ENCODE assay signal across 7 cellular contexts in genomic region chr7:104208421-104208780, GRCh38.
DNase-seq lines count a peak whose midpoint lies in the region; ATAC-seq lines count a peak whose summit lies in the region.

No MANE protein-coding gene starts in this region.

- ATAC-seq in HG02885 (IDR thresholded peaks at IDR 0.05; ENCODE audit: poor library complexity, unreplicated experiment) (peak; percentile 2), HG03175 (IDR thresholded peaks at IDR 0.05; ENCODE audit: unreplicated experiment) (no peak)
- no peak for ATAC-seq in activated naive CD8-positive, alpha-beta T cell treated with anti-CD3 and anti-CD28 coated beads, Interleukin-2, amount 50 U/mL, for 24 hours

- peaks cover 6 to 30% (median 23%) of the 10 kb centered on the region in 5 donors for H3K4me1 ChIP-seq in subcutaneous abdominal adipose tissue (ENCODE audit: control insufficient read depth in 5 of 5, insufficient read depth in 5 of 5, low read length in 5 of 5)

- peaks cover 16% of the 10 kb centered on the region for H3K36me3 Mint-ChIP-seq in activated naive CD8-positive, alpha-beta T cell treated with anti-CD3 and anti-CD28 coated beads, Interleukin-2, amount 50 U/mL, for 24 hours (ENCODE audit: low read depth)

- peaks cover 17% of the 10 kb centered on the region for H3K27me3 Mint-ChIP-seq in activated naive CD8-positive, alpha-beta T cell treated with anti-CD3 and anti-CD28 coated beads, Interleukin-2, amount 50 U/mL, for 24 hours

- H3K4me1 Mint-ChIP-seq in activated naive CD8-positive, alpha-beta T cell treated with anti-CD3 and anti-CD28 coated beads, Interleukin-2, amount 50 U/mL, for 24 hours: peaks cover 28% of the 10 kb centered on the region

- peaks cover 6% of the 10 kb centered on the region for H3K9me3 Mint-ChIP-seq in activated naive CD8-positive, alpha-beta T cell treated with anti-CD3 and anti-CD28 coated beads, Interleukin-2, amount 50 U/mL, for 24 hours

- peak overlapping the region; percentile 96 for H3K27ac Mint-ChIP-seq in activated naive CD8-positive, alpha-beta T cell treated with anti-CD3 and anti-CD28 coated beads, Interleukin-2, amount 50 U/mL, for 24 hours

- H3K4me3 ChIP-seq in iPS-18c (ENCODE audit: insufficient read depth, low read depth, low read length) (peak overlapping the region; percentile 93; the same call in 1 of the 2 replicates), subcutaneous abdominal adipose tissue (ENCODE audit: low read depth in 1 of 5, low read length in 5 of 5) (peak overlapping the region; percentile 84 to 97 (median 97))

- no peak for DNase-seq in activated naive CD8-positive, alpha-beta T cell treated with anti-CD3 and anti-CD28 coated beads, Interleukin-2, amount 50 U/mL, for 24 hours
- DNase-seq in glomerular visceral epithelial cell (ENCODE audit: extremely low spot score) (no peak), DMS114 treated with DMSO at 0.1 percent for 48 hours (lab: John Stamatoyannopoulos, UW; ENCODE audit: unreplicated experiment) (no peak)

- H3K9ac ChIP-seq in subcutaneous abdominal adipose tissue (ENCODE audit: low read length in 5 of 5): peak overlapping the region; percentile 90 to 99 (median 94)

- H3K27me3 ChIP-seq in subcutaneous abdominal adipose tissue (ENCODE audit: control insufficient read depth in 5 of 5, insufficient read depth in 4 of 5, low read length in 5 of 5): no peaks in the 10 kb centered on the region

- H3K9me3 ChIP-seq in iPS-18c (ENCODE audit: control insufficient read depth, insufficient read depth, low read length) (no peaks in the 10 kb centered on the region), subcutaneous abdominal adipose tissue (ENCODE audit: control insufficient read depth in 5 of 5, low read length in 5 of 5) (no peaks in the 10 kb centered on the region)

- H3K27ac ChIP-seq in subcutaneous abdominal adipose tissue (ENCODE audit: low read depth, low read length): peak overlapping the region; percentile 83

- peak overlapping the region; percentile 92 for H3K4me3 Mint-ChIP-seq in activated naive CD8-positive, alpha-beta T cell treated with anti-CD3 and anti-CD28 coated beads, Interleukin-2, amount 50 U/mL, for 24 hours

- H3K36me3 ChIP-seq in subcutaneous abdominal adipose tissue (ENCODE audit: control insufficient read depth in 5 of 5, insufficient read depth in 5 of 5, low read length in 5 of 5): peaks cover under 1 to 6% (median 5%) of the 10 kb centered on the region in 5 donors
